In genomic region chr6:18503588-18504231, GRCh38 we compare ENCODE assay signal across 8 cellular contexts.
DNase-seq lines count a peak whose midpoint lies in the region; ATAC-seq, FAIRE-seq and TF ChIP-seq lines count a peak whose summit lies in the region.

No MANE protein-coding gene starts in this region.

- peak; percentile 73 for ATAC-seq in HG03280 (IDR thresholded peaks at IDR 0.05; ENCODE audit: unreplicated experiment)

- no peak overlapping the region for H3K27ac Mint-ChIP-seq in activated CD4-positive, alpha-beta T cell treated with anti-CD3 and anti-CD28 coated beads, Interleukin-2, amount 10 ng/mL, durations not matched to agents 24 days and 14 days
- H3K27ac Mint-ChIP-seq in nephron: peak overlapping the region; percentile 14 to 49 (median 18)

- DNase-seq in D721Med (ENCODE audit: insufficient read length, low spot score): no peak
- peak; percentile 13 for DNase-seq in GM19238 (ENCODE audit: insufficient read length, low spot score)
- DNase-seq in NCI-H2227 treated with DMSO at 0.1 percent for 48 hours (lab: John Stamatoyannopoulos, UW): peak; percentile 83
- peak; percentile 74 for DNase-seq in activated CD4-positive, alpha-beta T cell treated with anti-CD3 and anti-CD28 coated beads, Interleukin-2, amount 10 ng/mL, durations not matched to agents 24 days and 14 days
- peak; percentile 87 for DNase-seq in fibroblast of pulmonary artery (ENCODE audit: low read depth)
- DNase-seq in posterior vena cava (ENCODE audit: low spot score): no peak

- H3K4me1 Mint-ChIP-seq in activated CD4-positive, alpha-beta T cell treated with anti-CD3 and anti-CD28 coated beads, Interleukin-2, amount 10 ng/mL, durations not matched to agents 24 days and 14 days: peaks cover 1% of the 10 kb centered on the region
- no peaks in the 10 kb centered on the region for H3K4me1 Mint-ChIP-seq in nephron

- no peaks in the 10 kb centered on the region for H3K9me3 Mint-ChIP-seq in activated CD4-positive, alpha-beta T cell treated with anti-CD3 and anti-CD28 coated beads, Interleukin-2, amount 10 ng/mL, durations not matched to agents 24 days and 14 days
- no peaks in the 10 kb centered on the region for H3K9me3 Mint-ChIP-seq in nephron

- peak overlapping the region; percentile 18 for H3K4me3 ChIP-seq in fibroblast of pulmonary artery (replicated peaks; ENCODE audit: low read depth, low read length)

- FAIRE-seq in D721Med (lab: Jason Lieb, UNC): peak; percentile 6

- intact Hi-C loops in activated CD4-positive, alpha-beta T cell treated with anti-CD3 and anti-CD28 coated beads, Interleukin-2, amount 10 ng/mL, durations not matched to agents 24 days and 14 days (cut with micrococcal nuclease): loop anchor here (1.0 to 10.0 kb wide), 3 partner anchors 109 to 241 kb away; partner anchors contain the start of gene DEK
- intact Hi-C loops in posterior vena cava (cut with DNase I): loop anchor here (2.0 to 10.0 kb wide), 2 partner anchors 49 to 179 kb away; no protein-coding TSS in a partner anchor

- TF ChIP-seq CTCF in D721Med (IDR thresholded peaks at IDR 0.05; ENCODE audit: insufficient read depth, missing control alignments) (peak; percentile 96), fibroblast of pulmonary artery (IDR thresholded peaks at IDR 0.05; ENCODE audit: low read length, missing control alignments) (peak; percentile 100), nephron (IDR thresholded peaks at IDR 0.05; ENCODE audit: unreplicated experiment in 3 of 3) (peak; percentile 82 to 86 (median 85))

- no peak overlapping the region for H3K4me3 Mint-ChIP-seq in activated CD4-positive, alpha-beta T cell treated with anti-CD3 and anti-CD28 coated beads, Interleukin-2, amount 10 ng/mL, durations not matched to agents 24 days and 14 days
- H3K4me3 Mint-ChIP-seq in nephron: peak overlapping the region in 2 of 3 experiments; percentile 2 to 3

- peaks cover 13% of the 10 kb centered on the region for H3K27me3 Mint-ChIP-seq in activated CD4-positive, alpha-beta T cell treated with anti-CD3 and anti-CD28 coated beads, Interleukin-2, amount 10 ng/mL, durations not matched to agents 24 days and 14 days
- H3K27me3 Mint-ChIP-seq in nephron (ENCODE audit: low read depth): no peaks in the 10 kb centered on the region

- H3K36me3 Mint-ChIP-seq in activated CD4-positive, alpha-beta T cell treated with anti-CD3 and anti-CD28 coated beads, Interleukin-2, amount 10 ng/mL, durations not matched to agents 24 days and 14 days (ENCODE audit: low read depth): no peaks in the 10 kb centered on the region
- H3K36me3 Mint-ChIP-seq in nephron (ENCODE audit: low read depth): no peaks in the 10 kb centered on the region

Comparison
In these comparisons a context has a peak if more than half of its experiments do, and no peak if none do; other contexts are left out.
1. DNase-seq: peak in GM19238 (single experiment), NCI-H2227 treated with DMSO at 0.1 percent for 48 hours (single experiment), activated CD4-positive, alpha-beta T cell treated with anti-CD3 and anti-CD28 coated beads, Interleukin-2, amount 10 ng/mL, durations not matched to agents 24 days and 14 days (single experiment) and fibroblast of pulmonary artery (single experiment); none in D721Med (single experiment) and posterior vena cava (single experiment).
2. Peak in every context shown above with its lines, with median percentiles within 50 percentile points of each other: CTCF ChIP-seq.